Comparison of ENCODE assay signal across 8 cellular contexts in the genomic region with DNA sequence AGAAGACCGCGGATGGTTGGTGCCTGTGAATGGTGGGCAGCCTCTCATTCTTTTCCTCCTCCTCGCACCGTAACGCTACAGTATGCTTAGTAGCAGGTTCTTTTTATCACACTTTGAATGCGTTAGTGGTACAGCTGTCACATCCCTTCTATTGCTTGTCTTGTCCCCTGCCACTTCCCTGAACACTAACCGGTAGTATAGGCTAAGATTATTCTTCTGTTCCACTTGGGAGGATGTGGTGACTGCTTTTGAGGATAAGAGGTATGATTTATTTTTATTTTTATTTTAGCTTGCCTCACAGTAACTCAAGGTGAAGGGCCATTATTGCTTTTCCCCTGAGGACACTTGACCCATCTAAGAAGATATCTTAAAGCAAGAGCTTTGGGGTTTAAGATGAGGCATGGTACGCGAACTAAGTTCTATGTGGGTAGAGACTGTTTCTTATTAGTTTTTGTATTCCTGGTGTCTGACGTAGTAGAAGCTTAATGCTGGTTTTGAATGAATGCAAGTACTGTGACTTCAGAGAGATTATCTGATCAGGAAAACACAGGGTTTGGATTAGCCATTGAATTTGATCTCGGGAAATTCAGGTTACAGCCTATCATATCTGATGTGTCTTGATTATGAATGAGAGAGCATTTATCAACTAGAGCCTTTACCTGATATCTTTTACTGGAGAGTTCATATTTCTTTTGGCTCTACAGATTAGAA. TPM values are rescaled to one million over a fixed set of nuclear protein-coding genes. Genes with fewer than 3 reads are reported as not detected.
DNase-seq lines count a peak whose midpoint lies in the region; ATAC-seq and TF ChIP-seq lines count a peak whose summit lies in the region.

No MANE protein-coding gene starts in this region.

- peak overlapping the region; percentile 1 for H3K27ac ChIP-seq in CD8-positive, alpha-beta T cell (ENCODE audit: low read depth, low read length)
- H3K27ac ChIP-seq in MM.1S (ENCODE audit: low read length): peak overlapping the region; percentile 56; the same call in 1 of the 2 replicates
- peak overlapping the region; percentile 97 to 98 for H3K27ac ChIP-seq in mucosa of rectum (ENCODE audit: low read depth in 2 of 2, low read length in 2 of 2)

- H3K27me3 ChIP-seq in CD8-positive, alpha-beta T cell (ENCODE audit: insufficient read depth, low read length): no peaks in the 10 kb centered on the region
- H3K27me3 ChIP-seq in MM.1S (replicated peaks; ENCODE audit: insufficient read depth, low read length): no peaks in the 10 kb centered on the region
- no peaks in the 10 kb centered on the region for H3K27me3 ChIP-seq in mucosa of rectum (ENCODE audit: control insufficient read depth in 2 of 2, insufficient read depth in 2 of 2, low read length in 2 of 2)

- peaks cover 3% of the 10 kb centered on the region for H3K36me3 Mint-ChIP-seq in CD8-positive, alpha-beta T cell

- H3K9me3 ChIP-seq in CD8-positive, alpha-beta T cell (ENCODE audit: low read length): no peaks in the 10 kb centered on the region
- no peaks in the 10 kb centered on the region for H3K9me3 ChIP-seq in MM.1S (replicated peaks; ENCODE audit: insufficient read depth, low read length)
- no peaks in the 10 kb centered on the region for H3K9me3 ChIP-seq in mucosa of rectum (ENCODE audit: control insufficient read depth in 2 of 2, low read length in 2 of 2)

- peaks cover 31% of the 10 kb centered on the region for H3F3A ChIP-seq in MM.1S (ENCODE audit: insufficient read depth, low read length)

- H3K27ac Mint-ChIP-seq in CD8-positive, alpha-beta T cell: peak overlapping the region; percentile 19

- no peaks in the 10 kb centered on the region for H3K36me3 ChIP-seq in CD8-positive, alpha-beta T cell (ENCODE audit: insufficient read depth, low read length)
- no peaks in the 10 kb centered on the region for H3K36me3 ChIP-seq in MM.1S (replicated peaks; ENCODE audit: insufficient read depth, low read length)
- H3K36me3 ChIP-seq in mucosa of rectum (ENCODE audit: control insufficient read depth in 2 of 2, insufficient read depth in 2 of 2, low read length in 2 of 2): no peaks in the 10 kb centered on the region

- H3K4me1 ChIP-seq in CD8-positive, alpha-beta T cell (ENCODE audit: insufficient read depth, low read length): peaks cover 8% of the 10 kb centered on the region
- H3K4me1 ChIP-seq in MM.1S (ENCODE audit: low read length) (peaks cover 26% of the 10 kb centered on the region), mucosa of rectum (ENCODE audit: control insufficient read depth in 2 of 2, insufficient read depth in 2 of 2, low read length in 2 of 2) (peaks cover 0 to 18% of the 10 kb centered on the region in 2 donors)

- CTCF ChIA-PET in CD8-positive, alpha-beta T cell (lab: Charles Lee): interaction anchor here (1.3 kb wide), 1 partner anchor 49 kb away, joined by 3 read pairs; no protein-coding TSS in a partner anchor

- POLR2A ChIA-PET in CD8-positive, alpha-beta T cell (lab: Charles Lee): no interaction called here

- H3K9ac ChIP-seq in MM.1S (ENCODE audit: low read length) (peak overlapping the region; percentile 54), mucosa of rectum (ENCODE audit: low read depth in 1 of 2, low read length in 2 of 2) (peak overlapping the region; percentile 84 to 95)

- intact Hi-C loops in CD8-positive, alpha-beta T cell (cut with DNase I, micrococcal nuclease): loop anchor here in 1 of 2 experiments (10.0 kb wide), 1 partner anchor 872 kb away; a partner anchor contains a TSS

- H3K4me1 Mint-ChIP-seq in CD8-positive, alpha-beta T cell (ENCODE audit: low read depth): peaks cover 20% of the 10 kb centered on the region

- no peaks in the 10 kb centered on the region for H3K9me3 Mint-ChIP-seq in CD8-positive, alpha-beta T cell

- H3K79me2 ChIP-seq in MM.1S (ENCODE audit: low read length): peaks cover 44% of the 10 kb centered on the region

- no peaks in the 10 kb centered on the region for H3K9me2 ChIP-seq in MM.1S (replicated peaks; ENCODE audit: insufficient read depth, low read length)

- H3K4me3 ChIP-seq in CD8-positive, alpha-beta T cell (ENCODE audit: low read depth, low read length): peak overlapping the region; percentile 89
- H3K4me3 ChIP-seq in MM.1S (ENCODE audit: low read length) (peak overlapping the region; percentile 74), choroid plexus epithelial cell (ENCODE audit: low read depth, low read length) (peak overlapping the region; percentile 97), mucosa of rectum (ENCODE audit: low read length in 2 of 2) (peak overlapping the region; percentile 93 to 94)

- TF ChIP-seq CTCF in CD8-positive, alpha-beta T cell (IDR thresholded peaks at IDR 0.05): no peak
- TF ChIP-seq CTCF in MM.1S (IDR thresholded peaks at IDR 0.05; ENCODE audit: low read length): no peak
- no peak for TF ChIP-seq CTCF in choroid plexus epithelial cell (conservative IDR thresholded peaks at IDR 0.05; ENCODE audit: low read depth, low read length)

- H3K4me2 ChIP-seq in MM.1S (ENCODE audit: low read depth, low read length): peak overlapping the region; percentile 66

- peak in 2 of 7 experiments; percentile 2 to 10 for DNase-seq in CD8-positive, alpha-beta T cell
- DNase-seq in MM.1S: peak; percentile 38
- DNase-seq in choroid plexus epithelial cell (ENCODE audit: low read depth): peak; percentile 4
- DNase-seq in COLO668 (lab: John Stamatoyannopoulos, UW; ENCODE audit: unreplicated experiment): no peak

- H3K4me3 Mint-ChIP-seq in CD8-positive, alpha-beta T cell: peak overlapping the region; percentile 92

- H4K20me1 ChIP-seq in MM.1S (ENCODE audit: insufficient read depth, low read length): no peaks in the 10 kb centered on the region

- peak overlapping the region; percentile 73 for H2AFZ ChIP-seq in MM.1S (ENCODE audit: low read length)

- peaks cover 7% of the 10 kb centered on the region for H3K27me3 Mint-ChIP-seq in CD8-positive, alpha-beta T cell (ENCODE audit: low read depth)

- no peak for ATAC-seq in CD8-positive, alpha-beta T cell
- ATAC-seq in HG03565 (IDR thresholded peaks at IDR 0.05; ENCODE audit: unreplicated experiment) (no peak), GM18868 (IDR thresholded peaks at IDR 0.05; ENCODE audit: unreplicated experiment) (no peak), GM21737 (IDR thresholded peaks at IDR 0.05; ENCODE audit: unreplicated experiment) (no peak)

RNA-seq across cellular contexts. Expression of a gene that starts 1.0 kb away (rescaled TPM):
- under 1 TPM; 0.14 to 0.76 TPM for total RNA-seq in CD8-positive, alpha-beta T cell

RNA-seq across cellular contexts. Expression of a gene that starts 47.1 kb away (rescaled TPM):
- 1 to 10 TPM; 2.2 to 2.4 TPM for total RNA-seq in CD8-positive, alpha-beta T cell

RNA-seq across cellular contexts. Expression of a gene that starts 59.8 kb away (rescaled TPM):
- 10 to 100 TPM; 30.5 to 31.3 TPM for total RNA-seq in CD8-positive, alpha-beta T cell

Comparison
In these comparisons a context has a peak if more than half of its experiments do, and no peak if none do; other contexts are left out.
1. H3K27ac ChIP-seq: peak in every context shown above with its lines; median percentile 98 in mucosa of rectum; 56 in MM.1S; 1 in CD8-positive, alpha-beta T cell.